8 cellular contexts compared by ENCODE assay signal in the genomic region with DNA sequence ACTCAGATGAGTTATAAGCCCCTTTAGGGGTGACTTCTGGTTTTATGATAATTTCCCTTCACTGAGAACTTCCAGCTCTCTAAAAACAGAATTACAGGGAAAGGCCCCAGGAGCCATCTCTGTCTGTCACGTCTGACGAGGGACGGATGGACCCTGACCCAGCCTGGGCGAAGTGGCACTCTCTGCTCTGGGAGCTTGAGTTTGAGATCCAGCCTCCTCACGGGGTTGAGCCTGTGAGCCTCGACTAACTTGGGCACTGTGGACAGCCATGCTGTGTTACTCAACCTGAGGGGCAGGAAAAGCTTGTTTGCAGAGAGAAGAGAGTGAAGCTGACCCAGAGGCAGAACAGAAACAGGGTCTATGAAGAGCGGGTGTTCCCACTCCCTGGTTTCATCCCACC.
"Had no signal": no experiment of that assay in that cellular context is flagged by ENCODE, and none has a peak within 500 bp of the region (broad histone marks: within the 10 kb centered on the region; RNA-seq: fewer than 3 reads in every experiment).

No MANE protein-coding gene starts in this region.

- H3K4me3 ChIP-seq: GM12878 had no signal

- DNase-seq: GDM1, GF-D8 had no signal

- FAIRE-seq: G401.6, GM12878, GM12891, GM12892, GM18507, GM19239 had no signal
